32 cellular contexts compared by ENCODE assay signal in the genomic region with DNA sequence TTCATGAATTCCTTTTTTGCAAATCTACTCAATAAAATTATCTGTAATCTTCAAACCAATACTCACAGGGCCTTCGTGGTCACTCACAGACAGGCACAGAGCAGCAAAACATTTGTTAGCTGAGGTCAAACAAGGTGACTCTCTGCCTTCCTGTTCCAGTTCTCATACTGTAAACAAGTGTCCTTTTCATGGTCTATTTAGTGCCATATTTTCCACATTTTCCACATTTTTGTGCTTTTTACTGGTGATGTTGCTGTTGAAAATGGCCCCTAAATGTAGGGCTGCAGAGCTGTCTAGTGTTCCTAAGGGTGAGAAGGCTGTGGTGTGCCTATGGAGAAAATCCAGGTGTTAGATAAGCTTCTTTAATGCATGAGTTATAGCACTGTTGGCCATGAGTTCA.
"Had no signal": no experiment of that assay in that cellular context is flagged by ENCODE, and none has a peak within 500 bp of the region (broad histone marks: within the 10 kb centered on the region; RNA-seq: fewer than 3 reads in every experiment).

No MANE protein-coding gene starts in this region.

- H3K36me3 Mint-ChIP-seq: activated CD4-positive, alpha-beta memory T cell treated with anti-CD3 and anti-CD28 coated beads for 36 hours; activated CD8-positive, alpha-beta memory T cell treated with anti-CD3 and anti-CD28 coated beads, Interleukin-2, amount 10 ng/mL, durations not matched to agents 7 days and 5 days; activated naive CD4-positive, alpha-beta T cell treated with anti-CD3 and anti-CD28 coated beads, Interleukin-2, amount 10 ng/mL, durations not matched to agents 7 days and 5 days; activated naive CD4-positive, alpha-beta T cell treated with anti-CD3 and anti-CD28 coated beads, Interleukin-2, amount 50 U/mL, for 72 hours; activated naive CD8-positive, alpha-beta T cell treated with anti-CD3 and anti-CD28 coated beads, Interleukin-2, amount 10 ng/mL, durations not matched to agents 7 days and 5 days; brain had no signal

- H3K36me3 ChIP-seq: ascending aorta, breast epithelium, cardiac muscle cell, colonic mucosa, esophagus muscularis mucosa, gastrocnemius medialis, heart right ventricle had no signal

- H3K4me1 ChIP-seq: breast epithelium, colonic mucosa had no signal

- DNase-seq: activated CD4-positive, alpha-beta memory T cell treated with anti-CD3 and anti-CD28 coated beads for 36 hours; activated CD4-positive, alpha-beta T cell treated with anti-CD3 and anti-CD28 coated beads for 36 hours; activated CD4-positive, alpha-beta T cell treated with anti-CD3 and anti-CD28 coated beads, Interleukin-2, amount 10 ng/mL, durations not matched to agents 24 days and 14 days; activated CD4-positive, CD25-positive, alpha-beta regulatory T cell; activated CD4-positive, CD25-positive, alpha-beta regulatory T cell treated with anti-CD3 and anti-CD28 coated beads, Interleukin-2, amount 50 U/mL, for 72 hours; activated CD8-positive, alpha-beta memory T cell treated with anti-CD3 and anti-CD28 coated beads, Interleukin-2, amount 10 ng/mL, durations not matched to agents 7 days and 5 days; activated CD8-positive, alpha-beta memory T cell treated with anti-CD3 and anti-CD28 coated beads, Interleukin-2, amount 50 U/mL, for 4 hours; activated CD8-positive, alpha-beta T cell treated with anti-CD3 and anti-CD28 coated beads, Interleukin-2, amount 10 ng/mL, durations not matched to agents 7 days and 5 days; activated gamma-delta T cell; activated naive CD4-positive, alpha-beta T cell; activated naive CD4-positive, alpha-beta T cell treated with anti-CD3 and anti-CD28 coated beads, Interleukin-2, amount 10 ng/mL, durations not matched to agents 7 days and 5 days; activated naive CD8-positive, alpha-beta T cell treated with anti-CD3 and anti-CD28 coated beads, Interleukin-2, amount 10 ng/mL, durations not matched to agents 7 days and 5 days; activated T-cell treated with anti-CD3 and anti-CD28 coated beads, Interleukin-2, amount 50 U/mL, for 1 hour; activated T-cell treated with anti-CD3 and anti-CD28 coated beads, Interleukin-2, amount 50 U/mL, for 48 hours; central memory CD4-positive, alpha-beta T cell; cerebellar nuclear complex; colonic mucosa; dorsolateral prefrontal cortex; effector memory CD4-positive, alpha-beta T cell; endodermal cell; erythroblast; foreskin keratinocyte; gastrocnemius medialis; heart right ventricle; T-helper 2 cell had no signal

- H3K27me3 ChIP-seq: ascending aorta, breast epithelium, colonic mucosa, dorsolateral prefrontal cortex, esophagus muscularis mucosa, foreskin keratinocyte, gastrocnemius medialis, heart right ventricle, hepatocyte had no signal

- H3K27ac ChIP-seq: ascending aorta, breast epithelium, cardiac muscle cell, colonic mucosa, dorsolateral prefrontal cortex, esophagus muscularis mucosa, foreskin keratinocyte, gastrocnemius medialis, heart right ventricle, hepatocyte had no signal

- ATAC-seq: activated CD4-positive, alpha-beta T cell treated with anti-CD3 and anti-CD28 coated beads for 36 hours; activated CD8-positive, alpha-beta memory T cell treated with anti-CD3 and anti-CD28 coated beads, Interleukin-2, amount 10 ng/mL, durations not matched to agents 7 days and 5 days; activated CD8-positive, alpha-beta T cell treated with anti-CD3 and anti-CD28 coated beads, Interleukin-2, amount 10 ng/mL, durations not matched to agents 7 days and 5 days; activated naive CD4-positive, alpha-beta T cell treated with anti-CD3 and anti-CD28 coated beads, Interleukin-2, amount 50 U/mL, for 72 hours; foreskin keratinocyte; gastrocnemius medialis; heart right ventricle had no signal

- H3K4me1 Mint-ChIP-seq: activated CD4-positive, alpha-beta T cell treated with anti-CD3 and anti-CD28 coated beads for 36 hours; activated CD4-positive, alpha-beta T cell treated with anti-CD3 and anti-CD28 coated beads, Interleukin-2, amount 10 ng/mL, durations not matched to agents 24 days and 14 days; activated CD8-positive, alpha-beta memory T cell treated with anti-CD3 and anti-CD28 coated beads, Interleukin-2, amount 10 ng/mL, durations not matched to agents 7 days and 5 days; activated naive CD4-positive, alpha-beta T cell treated with anti-CD3 and anti-CD28 coated beads, Interleukin-2, amount 10 ng/mL, durations not matched to agents 7 days and 5 days; activated naive CD8-positive, alpha-beta T cell treated with anti-CD3 and anti-CD28 coated beads, Interleukin-2, amount 10 ng/mL, durations not matched to agents 7 days and 5 days had no signal

- H3K4me3 Mint-ChIP-seq: activated CD4-positive, alpha-beta memory T cell treated with anti-CD3 and anti-CD28 coated beads for 36 hours; activated CD4-positive, alpha-beta T cell treated with anti-CD3 and anti-CD28 coated beads for 36 hours; activated CD4-positive, alpha-beta T cell treated with anti-CD3 and anti-CD28 coated beads, Interleukin-2, amount 10 ng/mL, durations not matched to agents 24 days and 14 days; activated CD8-positive, alpha-beta memory T cell treated with anti-CD3 and anti-CD28 coated beads, Interleukin-2, amount 10 ng/mL, durations not matched to agents 7 days and 5 days; activated CD8-positive, alpha-beta T cell treated with anti-CD3 and anti-CD28 coated beads, Interleukin-2, amount 10 ng/mL, durations not matched to agents 7 days and 5 days; activated naive CD4-positive, alpha-beta T cell treated with anti-CD3 and anti-CD28 coated beads, Interleukin-2, amount 10 ng/mL, durations not matched to agents 7 days and 5 days; activated naive CD8-positive, alpha-beta T cell treated with anti-CD3 and anti-CD28 coated beads, Interleukin-2, amount 10 ng/mL, durations not matched to agents 7 days and 5 days; brain; endodermal cell had no signal

- H3K4me3 ChIP-seq: ascending aorta, breast epithelium, cardiac muscle cell, colonic mucosa, dorsolateral prefrontal cortex, esophagus muscularis mucosa, gastrocnemius medialis, heart right ventricle, hepatocyte had no signal

- H3K79me2 ChIP-seq: hepatocyte had no signal

- H3K4me2 ChIP-seq: hepatocyte had no signal

- H3K27me3 Mint-ChIP-seq: activated CD4-positive, alpha-beta T cell treated with anti-CD3 and anti-CD28 coated beads for 36 hours; activated CD4-positive, alpha-beta T cell treated with anti-CD3 and anti-CD28 coated beads, Interleukin-2, amount 10 ng/mL, durations not matched to agents 24 days and 14 days; activated CD8-positive, alpha-beta memory T cell treated with anti-CD3 and anti-CD28 coated beads, Interleukin-2, amount 10 ng/mL, durations not matched to agents 7 days and 5 days had no signal

- H3K9me3 Mint-ChIP-seq: activated CD4-positive, alpha-beta memory T cell treated with anti-CD3 and anti-CD28 coated beads for 36 hours; activated CD4-positive, alpha-beta T cell treated with anti-CD3 and anti-CD28 coated beads, Interleukin-2, amount 10 ng/mL, durations not matched to agents 24 days and 14 days; activated naive CD4-positive, alpha-beta T cell treated with anti-CD3 and anti-CD28 coated beads, Interleukin-2, amount 10 ng/mL, durations not matched to agents 7 days and 5 days; activated naive CD4-positive, alpha-beta T cell treated with anti-CD3 and anti-CD28 coated beads, Interleukin-2, amount 50 U/mL, for 72 hours; activated naive CD8-positive, alpha-beta T cell treated with anti-CD3 and anti-CD28 coated beads, Interleukin-2, amount 10 ng/mL, durations not matched to agents 7 days and 5 days had no signal

- H3K9me3 ChIP-seq: ascending aorta, breast epithelium, colonic mucosa, esophagus muscularis mucosa, gastrocnemius medialis had no signal

- H2AFZ ChIP-seq: hepatocyte had no signal

- H3K27ac Mint-ChIP-seq: activated CD4-positive, alpha-beta memory T cell treated with anti-CD3 and anti-CD28 coated beads for 36 hours; activated CD4-positive, alpha-beta T cell treated with anti-CD3 and anti-CD28 coated beads for 36 hours; activated CD4-positive, alpha-beta T cell treated with anti-CD3 and anti-CD28 coated beads, Interleukin-2, amount 10 ng/mL, durations not matched to agents 24 days and 14 days; activated CD8-positive, alpha-beta memory T cell treated with anti-CD3 and anti-CD28 coated beads, Interleukin-2, amount 10 ng/mL, durations not matched to agents 7 days and 5 days; activated CD8-positive, alpha-beta T cell treated with anti-CD3 and anti-CD28 coated beads, Interleukin-2, amount 10 ng/mL, durations not matched to agents 7 days and 5 days; activated naive CD4-positive, alpha-beta T cell treated with anti-CD3 and anti-CD28 coated beads, Interleukin-2, amount 10 ng/mL, durations not matched to agents 7 days and 5 days; activated naive CD4-positive, alpha-beta T cell treated with anti-CD3 and anti-CD28 coated beads, Interleukin-2, amount 50 U/mL, for 72 hours; activated naive CD8-positive, alpha-beta T cell treated with anti-CD3 and anti-CD28 coated beads, Interleukin-2, amount 10 ng/mL, durations not matched to agents 7 days and 5 days; endodermal cell had no signal
